1 cellular context compared by ENCODE assay signal in genomic region chr7:101945034-101945758, GRCh38.
TF ChIP-seq lines count a peak whose summit lies in the region.

No MANE protein-coding gene starts in this region.

TF ChIP-seq in WTC11, 78 proteins besides CTCF, POLR2A, EP300 and RAD21 (continued from another document):
- TF ChIP-seq ZNF512 (CRISPR knock-in tag; IDR thresholded peaks at IDR 0.05; ENCODE audit: borderline replicate concordance) (no peak), ARID4B (CRISPR knock-in tag; IDR thresholded peaks at IDR 0.05; ENCODE audit: borderline replicate concordance) (no peak), MYBL2 (CRISPR knock-in tag; IDR thresholded peaks at IDR 0.05) (no peak), NFYB (CRISPR knock-in tag; conservative IDR thresholded peaks at IDR 0.05; ENCODE audit: low read depth) (no peak), NFE2L1 (CRISPR knock-in tag; IDR thresholded peaks at IDR 0.05) (no peak), USF2 (CRISPR knock-in tag; IDR thresholded peaks at IDR 0.05) (no peak), RELA (CRISPR knock-in tag; IDR thresholded peaks at IDR 0.05; ENCODE audit: borderline replicate concordance) (no peak), GRHL2 (CRISPR knock-in tag; IDR thresholded peaks at IDR 0.05; ENCODE audit: insufficient replicate concordance, severe bottlenecking) (no peak)
